ENCODE assay signal across 29 cellular contexts in genomic region chr12:12121022-12121421, GRCh38. TPM values are rescaled to one million over a fixed set of nuclear protein-coding genes. Genes with fewer than 3 reads are reported as not detected.
"Had no signal": no experiment of that assay in that cellular context is flagged by ENCODE, and none has a peak within 500 bp of the region (broad histone marks: within the 10 kb centered on the region; RNA-seq: fewer than 3 reads in every experiment).

No MANE protein-coding gene starts in this region.

- DNase-seq: activated CD4-positive, alpha-beta memory T cell treated with anti-CD3 and anti-CD28 coated beads for 36 hours; activated CD4-positive, alpha-beta T cell treated with anti-CD3 and anti-CD28 coated beads for 4 hours; activated naive CD4-positive, alpha-beta T cell; activated T-cell treated with anti-CD3 and anti-CD28 coated beads, Interleukin-2, amount 50 U/mL, for 48 hours; central memory CD4-positive, alpha-beta T cell; foreskin fibroblast; heart right ventricle; kidney glomerular epithelial cell; left lung; lower lobe of right lung; mesendoderm; right lobe of liver; stimulated activated CD4-positive, alpha-beta T cell treated with anti-CD3 and anti-CD28 coated beads, Interleukin-12 subunit alpha, Interleukin-12 subunit beta, amount 100 ng/mL, for 4 hours; stimulated activated CD4-positive, alpha-beta T cell treated with anti-CD3 and anti-CD28 coated beads, Interleukin-4, amount 100 ng/mL, for 24 hours; stimulated activated naive CD8-positive, alpha-beta T cell treated with anti-CD3 and anti-CD28 coated beads, Interleukin-15, amount 100 ng/mL, for 72 hours; substantia nigra; upper lobe of left lung had no signal

- H3K36me3 Mint-ChIP-seq: activated naive CD4-positive, alpha-beta T cell treated with anti-CD3 and anti-CD28 coated beads, Interleukin-2, amount 50 U/mL, for 72 hours; stimulated activated memory B cell treated with anti-CD40 and anti-IgM and Interleukin-4, amounts not matched to agents 10 μg/mL and 1 μg/mL and 100 μg/mL, for 72 hours had no signal

- H3K4me3 Mint-ChIP-seq: activated CD4-positive, alpha-beta memory T cell treated with anti-CD3 and anti-CD28 coated beads for 36 hours; nephron; stimulated activated memory B cell treated with anti-CD40 and anti-IgM and Interleukin-4, amounts not matched to agents 10 μg/mL and 1 μg/mL and 100 μg/mL, for 72 hours; stimulated activated naive CD8-positive, alpha-beta T cell treated with anti-CD3 and anti-CD28 coated beads, Interleukin-15, amount 100 ng/mL, for 72 hours had no signal

- H3K4me1 ChIP-seq: breast epithelium, lower lobe of right lung, right lobe of liver, upper lobe of left lung had no signal

- ATAC-seq: activated naive CD4-positive, alpha-beta T cell treated with anti-CD3 and anti-CD28 coated beads, Interleukin-2, amount 50 U/mL, for 72 hours; esophagus mucosa; heart right ventricle; left lung; lower lobe of right lung; stimulated activated memory B cell treated with anti-CD40 and anti-IgM and Interleukin-4, amounts not matched to agents 10 μg/mL and 1 μg/mL and 100 μg/mL, for 72 hours; stimulated activated naive CD8-positive, alpha-beta T cell treated with anti-CD3 and anti-CD28 coated beads, Interleukin-15, amount 100 ng/mL, for 72 hours had no signal

- H3K27me3 Mint-ChIP-seq: activated CD4-positive, alpha-beta memory T cell treated with anti-CD3 and anti-CD28 coated beads for 36 hours; progenitor cell of endocrine pancreas; stimulated activated memory B cell treated with anti-CD40 and anti-IgM and Interleukin-4, amounts not matched to agents 10 μg/mL and 1 μg/mL and 100 μg/mL, for 72 hours; stimulated activated naive CD8-positive, alpha-beta T cell treated with anti-CD3 and anti-CD28 coated beads, Interleukin-15, amount 100 ng/mL, for 72 hours had no signal

- H3K27ac Mint-ChIP-seq: activated CD4-positive, alpha-beta memory T cell treated with anti-CD3 and anti-CD28 coated beads for 36 hours; activated T-helper 2 cell treated with anti-CD3 and anti-CD28 coated beads, Interferon-gamma antibody, Interleukin-2, Interleukin-4, amounts not matched to agents 10 μg/mL and 5 μg/mL and 100 μg/mL, durations not matched to agents 14 hours and 24 hours and 36 hours; nephron; progenitor cell of endocrine pancreas; stimulated activated memory B cell treated with anti-CD40 and anti-IgM and Interleukin-4, amounts not matched to agents 10 μg/mL and 1 μg/mL and 100 μg/mL, for 72 hours; stimulated activated naive CD8-positive, alpha-beta T cell treated with anti-CD3 and anti-CD28 coated beads, Interleukin-15, amount 100 ng/mL, for 72 hours had no signal

- H3K4me3 ChIP-seq: breast epithelium, heart right ventricle, left lung, lower lobe of right lung, right lobe of liver, skin epidermis, upper lobe of left lung had no signal

- H3K4me1 Mint-ChIP-seq: nephron; stimulated activated memory B cell treated with anti-CD40 and anti-IgM and Interleukin-4, amounts not matched to agents 10 μg/mL and 1 μg/mL and 100 μg/mL, for 72 hours; stimulated activated naive CD8-positive, alpha-beta T cell treated with anti-CD3 and anti-CD28 coated beads, Interleukin-15, amount 100 ng/mL, for 72 hours had no signal

- H3K36me3 ChIP-seq: neutrophil had no signal

- H3K27me3 ChIP-seq: breast epithelium, heart right ventricle, left lung, neutrophil, right lobe of liver, upper lobe of left lung had no signal

- H3K27ac ChIP-seq: breast epithelium, heart right ventricle, left lung, lower lobe of right lung, neutrophil, right lobe of liver, skin epidermis, VCaP had no signal

- H3K9me3 Mint-ChIP-seq: activated CD4-positive, alpha-beta memory T cell treated with anti-CD3 and anti-CD28 coated beads for 36 hours; activated naive CD4-positive, alpha-beta T cell treated with anti-CD3 and anti-CD28 coated beads, Interleukin-2, amount 50 U/mL, for 72 hours; activated T-helper 2 cell treated with anti-CD3 and anti-CD28 coated beads, Interferon-gamma antibody, Interleukin-2, Interleukin-4, amounts not matched to agents 10 μg/mL and 5 μg/mL and 100 μg/mL, durations not matched to agents 14 hours and 24 hours and 36 hours; nephron; stimulated activated memory B cell treated with anti-CD40 and anti-IgM and Interleukin-4, amounts not matched to agents 10 μg/mL and 1 μg/mL and 100 μg/mL, for 72 hours; stimulated activated naive CD8-positive, alpha-beta T cell treated with anti-CD3 and anti-CD28 coated beads, Interleukin-15, amount 100 ng/mL, for 72 hours had no signal

RNA-seq across cellular contexts. Expression of gene BCL2L14, which starts 50.3 kb away (rescaled TPM):
- total RNA-seq: myocyte, osteocyte had no signal
- polyA plus RNA-seq: heart right ventricle had no signal
